ENCODE assay signal across 8 cellular contexts in genomic region chr13:78137404-78138142, GRCh38.
DNase-seq lines count a peak whose midpoint lies in the region; ATAC-seq and TF ChIP-seq lines count a peak whose summit lies in the region.

No MANE protein-coding gene starts in this region.

- TF ChIP-seq EP300 in esophagus muscularis mucosa (IDR thresholded peaks at IDR 0.05) (no peak), ovary (IDR thresholded peaks at IDR 0.05) (no peak)

- H3K4me1 ChIP-seq in CD8-positive, alpha-beta memory T cell (ENCODE audit: insufficient read depth, low read length), result peaks cover 4% of the 10 kb centered on the region
- H3K4me1 ChIP-seq in esophagus muscularis mucosa, result peaks cover 0 to 5% (median 2%) of the 10 kb centered on the region in 4 donors
- H3K4me1 ChIP-seq in naive thymus-derived CD4-positive, alpha-beta T cell (ENCODE audit: control insufficient read depth in 2 of 2, insufficient read depth in 2 of 2, low read length in 2 of 2), result no peaks in the 10 kb centered on the region
- no peaks in the 10 kb centered on the region for H3K4me1 ChIP-seq in ovary (ENCODE audit: insufficient read depth)

- TF ChIP-seq CTCF in esophagus muscularis mucosa (IDR thresholded peaks at IDR 0.05), result peak; percentile 49 to 74 (median 65)
- no peak for TF ChIP-seq CTCF in ovary (IDR thresholded peaks at IDR 0.05)

- peaks cover 5 to 12% (median 6%) of the 10 kb centered on the region in 3 donors for H3K4me1 Mint-ChIP-seq in CD8-positive, alpha-beta memory T cell
- peaks cover 3% of the 10 kb centered on the region for H3K4me1 Mint-ChIP-seq in T-helper 17 cell
- H3K4me1 Mint-ChIP-seq in naive thymus-derived CD4-positive, alpha-beta T cell, result peaks cover 3 to 7% (median 6%) of the 10 kb centered on the region in 7 donors

- 9% methylated on average over 6 of the region's 6 CpGs for WGBS in esophagus muscularis mucosa
- 4 to 14% (median 11%) methylated on average over 6 of the region's 6 CpGs for WGBS in ovary, 3 donors

- CTCF ChIA-PET in CD8-positive, alpha-beta memory T cell (lab: Charles Lee), result interaction anchor here (0.7 to 3.6 kb wide), 10 partner anchors 9 to 1256 kb away, joined by 3 to 33 read pairs (median 3); no protein-coding TSS in a partner anchor
- CTCF ChIA-PET in naive thymus-derived CD4-positive, alpha-beta T cell (lab: Charles Lee), result interaction anchor here (0.6 to 3.5 kb wide), 8 partner anchors 9 to 1403 kb away, joined by 3 to 29 read pairs (median 4); no protein-coding TSS in a partner anchor

- TF ChIP-seq POLR2A in esophagus muscularis mucosa (IDR thresholded peaks at IDR 0.05; ENCODE audit: low read depth) (no peak), ovary (IDR thresholded peaks at IDR 0.05) (no peak)

- H3K27ac Mint-ChIP-seq in CD8-positive, alpha-beta memory T cell, result peak overlapping the region in 2 of 8 donors; percentile 18 to 29
- H3K27ac Mint-ChIP-seq in T-helper 17 cell, result no peak overlapping the region
- no peak overlapping the region for H3K27ac Mint-ChIP-seq in naive thymus-derived CD4-positive, alpha-beta T cell

- H3K27me3 Mint-ChIP-seq in CD8-positive, alpha-beta memory T cell, result peaks cover 0 to 9% of the 10 kb centered on the region in 2 donors
- H3K27me3 Mint-ChIP-seq in T-helper 17 cell, result no peaks in the 10 kb centered on the region
- H3K27me3 Mint-ChIP-seq in naive thymus-derived CD4-positive, alpha-beta T cell, result peaks cover 0 to 4% (median 0%) of the 10 kb centered on the region in 5 donors

- H3K4me3 Mint-ChIP-seq in CD8-positive, alpha-beta memory T cell, result peak overlapping the region in 6 of 7 donors; percentile 29 to 78 (median 69)
- H3K4me3 Mint-ChIP-seq in T-helper 17 cell, result peak overlapping the region; percentile 49
- peak overlapping the region in 9 of 10 donors; percentile 11 to 67 (median 42) for H3K4me3 Mint-ChIP-seq in naive thymus-derived CD4-positive, alpha-beta T cell

- H3K27me3 ChIP-seq in CD8-positive, alpha-beta memory T cell (ENCODE audit: insufficient read depth, low read length, poor library complexity, severe bottlenecking), result no peaks in the 10 kb centered on the region
- H3K27me3 ChIP-seq in esophagus muscularis mucosa (no peaks in the 10 kb centered on the region), ovary (no peaks in the 10 kb centered on the region)
- no peaks in the 10 kb centered on the region for H3K27me3 ChIP-seq in naive thymus-derived CD4-positive, alpha-beta T cell (ENCODE audit: control insufficient read depth in 2 of 2, insufficient read depth in 2 of 2, low read length in 2 of 2)

- ATAC-seq in GM18858 (IDR thresholded peaks at IDR 0.05; ENCODE audit: unreplicated experiment), result peak; percentile 87
- ATAC-seq in HG02973 (IDR thresholded peaks at IDR 0.05; ENCODE audit: unreplicated experiment), result peak; percentile 90
- ATAC-seq in T-helper 17 cell, result peak; percentile 68
- ATAC-seq in naive thymus-derived CD4-positive, alpha-beta T cell, result peak; percentile 76

- POLR2A ChIA-PET in CD8-positive, alpha-beta memory T cell (lab: Charles Lee), result no interaction called here
- POLR2A ChIA-PET in naive thymus-derived CD4-positive, alpha-beta T cell (lab: Charles Lee), result interaction anchor here (0.5 kb wide), 1 partner anchor 465 kb away, joined by 3 read pairs; no protein-coding TSS in a partner anchor

- no peak overlapping the region for H3K4me3 ChIP-seq in CD8-positive, alpha-beta memory T cell (ENCODE audit: low read length)
- H3K4me3 ChIP-seq in esophagus muscularis mucosa, result peak overlapping the region in 1 of 4 donors; percentile 8
- no peak overlapping the region for H3K4me3 ChIP-seq in naive thymus-derived CD4-positive, alpha-beta T cell (ENCODE audit: low read length)
- H3K4me3 ChIP-seq in ovary, result no peak overlapping the region

- no peaks in the 10 kb centered on the region for H3K9me3 Mint-ChIP-seq in CD8-positive, alpha-beta memory T cell
- H3K9me3 Mint-ChIP-seq in naive thymus-derived CD4-positive, alpha-beta T cell, result no peaks in the 10 kb centered on the region

- H3K36me3 Mint-ChIP-seq in CD8-positive, alpha-beta memory T cell, result no peaks in the 10 kb centered on the region
- no peaks in the 10 kb centered on the region for H3K36me3 Mint-ChIP-seq in T-helper 17 cell (ENCODE audit: low read depth)
- no peaks in the 10 kb centered on the region for H3K36me3 Mint-ChIP-seq in naive thymus-derived CD4-positive, alpha-beta T cell

- intact Hi-C loops in esophagus muscularis mucosa (cut with DNase I), result loop anchor here (2.0 kb wide), 1 partner anchor 839 kb away; no protein-coding TSS in a partner anchor
- intact Hi-C loops in naive thymus-derived CD4-positive, alpha-beta T cell (cut with micrococcal nuclease), result loop anchor here (1.0 to 10.0 kb wide), 5 partner anchors 620 to 1404 kb away; no protein-coding TSS in a partner anchor
- intact Hi-C loops in ovary (cut with DNase I), result no loop called here

- H3K27ac ChIP-seq in CD8-positive, alpha-beta memory T cell (ENCODE audit: low read depth, low read length), result no peak overlapping the region
- H3K27ac ChIP-seq in esophagus muscularis mucosa (replicated peaks in 1 of 4), result no peak overlapping the region
- no peak overlapping the region for H3K27ac ChIP-seq in naive thymus-derived CD4-positive, alpha-beta T cell (ENCODE audit: low read depth, low read length)
- H3K27ac ChIP-seq in ovary, result no peak overlapping the region

- no peaks in the 10 kb centered on the region for H3K9me3 ChIP-seq in CD8-positive, alpha-beta memory T cell (ENCODE audit: low read length)
- H3K9me3 ChIP-seq in T-helper 17 cell (ENCODE audit: control insufficient read depth, low read length, poor library complexity, severe bottlenecking) (no peaks in the 10 kb centered on the region), esophagus muscularis mucosa (no peaks in the 10 kb centered on the region), ovary (no peaks in the 10 kb centered on the region)
- no peaks in the 10 kb centered on the region for H3K9me3 ChIP-seq in naive thymus-derived CD4-positive, alpha-beta T cell (ENCODE audit: control insufficient read depth in 2 of 3, low read length in 3 of 3)

- H3K36me3 ChIP-seq in CD8-positive, alpha-beta memory T cell (ENCODE audit: insufficient read depth, low read length), result no peaks in the 10 kb centered on the region
- H3K36me3 ChIP-seq in esophagus muscularis mucosa (no peaks in the 10 kb centered on the region), ovary (no peaks in the 10 kb centered on the region)
- H3K36me3 ChIP-seq in naive thymus-derived CD4-positive, alpha-beta T cell (ENCODE audit: control insufficient read depth in 2 of 3, insufficient read depth in 3 of 3, low read length in 3 of 3), result no peaks in the 10 kb centered on the region

- peak in 2 of 5 donors; percentile 6 to 41 for DNase-seq in CD8-positive, alpha-beta memory T cell
- DNase-seq in NCI-H1417 treated with DMSO at 0.1 percent for 48 hours (lab: John Stamatoyannopoulos, UW) (peak; percentile 84), T-helper 17 cell (no peak), esophagus muscularis mucosa (ENCODE audit: extremely low spot score) (no peak), ovary (no peak)
- peak in 7 of 9 donors; percentile 7 to 41 (median 28) for DNase-seq in naive thymus-derived CD4-positive, alpha-beta T cell

Comparison
In these comparisons a context has a peak if more than half of its experiments do, and no peak if none do; other contexts are left out.
1. DNase-seq: peak in NCI-H1417 treated with DMSO at 0.1 percent for 48 hours (single experiment) and naive thymus-derived CD4-positive, alpha-beta T cell (7 of 9); none in T-helper 17 cell (0 of 3), esophagus muscularis mucosa (single experiment) and ovary (0 of 5).
2. CTCF ChIP-seq: peak in esophagus muscularis mucosa (3 of 3); none in ovary (0 of 3).
3. intact Hi-C loops: an anchor here in esophagus muscularis mucosa (2.0 kb wide) and naive thymus-derived CD4-positive, alpha-beta T cell (1.0 to 10.0 kb wide); none called in ovary.
4. Peak in every context shown above with its lines, with median percentiles within 50 percentile points of each other: H3K4me3 Mint-ChIP-seq and ATAC-seq.